ENCODE assay signal across 12 cellular contexts in the genomic region with DNA sequence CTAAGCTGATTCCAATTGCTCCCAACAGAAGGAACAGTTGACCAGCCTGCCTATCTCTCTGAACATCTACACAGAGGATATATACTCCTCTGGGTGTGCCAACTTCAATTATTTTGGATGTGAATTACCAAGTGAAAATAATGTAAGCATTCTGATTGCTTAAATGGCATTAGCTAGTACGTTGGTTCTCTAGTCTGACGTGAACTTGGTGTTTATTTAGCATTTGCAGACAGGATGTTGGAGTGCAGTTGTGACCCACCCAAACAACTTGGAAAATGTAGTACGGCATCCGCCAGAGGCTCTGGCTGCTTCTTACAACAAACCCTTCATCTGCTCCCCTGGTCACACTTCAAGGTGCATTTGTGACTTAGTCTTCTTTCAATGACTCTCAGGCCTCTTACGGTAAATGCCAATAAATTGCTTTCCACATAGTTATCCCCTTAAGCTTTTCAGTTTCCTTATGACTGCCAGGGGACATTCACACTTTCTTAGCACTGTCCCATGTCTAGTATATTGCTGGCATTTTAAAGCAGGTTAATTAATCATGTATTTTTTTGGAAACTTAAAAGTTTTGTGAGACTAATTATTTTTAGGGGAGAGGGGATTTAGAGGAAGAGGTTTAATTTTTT.
DNase-seq lines count a peak whose midpoint lies in the region; ATAC-seq and TF ChIP-seq lines count a peak whose summit lies in the region.
"Had no signal": no experiment of that assay in that cellular context is flagged by ENCODE, and none has a peak within 500 bp of the region (broad histone marks: within the 10 kb centered on the region; RNA-seq: fewer than 3 reads in every experiment).

No MANE protein-coding gene starts in this region.

- no peak overlapping the region for H3K14ac ChIP-seq in H9 (ENCODE audit: insufficient read depth, low read length)

- H2BK20ac ChIP-seq in H9 (ENCODE audit: low read depth, low read length, poor library complexity, severe bottlenecking), result no peak overlapping the region

- H2BK12ac ChIP-seq in H9 (ENCODE audit: insufficient read length, low read depth, low read length), result no peak overlapping the region

- H3K4me1 ChIP-seq in rectal smooth muscle tissue (ENCODE audit: control insufficient read depth, insufficient read depth, low read length), result peaks cover 2% of the 10 kb centered on the region
- peaks cover 17% of the 10 kb centered on the region; the same call in 1 of the 2 replicates for H3K4me1 ChIP-seq in GM23338 (ENCODE audit: insufficient read depth)
- H3K4me1 ChIP-seq in H9 (ENCODE audit: insufficient read depth, low read length), result no peaks in the 10 kb centered on the region

- WGBS in H9 (ENCODE audit: extremely low coverage, insufficient read length, low lambda C conversion rate), result no CpG with 5 or more reads among the region's 5 CpGs

- H3K36me3 Mint-ChIP-seq in GM23338 (ENCODE audit: low read depth), result no peaks in the 10 kb centered on the region
- no peaks in the 10 kb centered on the region for H3K36me3 Mint-ChIP-seq in H9 (ENCODE audit: insufficient read depth in 1 of 3, low read depth in 3 of 3)

- H3K9me3 Mint-ChIP-seq in GM23338 (no peaks in the 10 kb centered on the region), H9 (no peaks in the 10 kb centered on the region)
- H3K9me3 Mint-ChIP-seq: activated CD4-positive, alpha-beta T cell treated with anti-CD3 and anti-CD28 coated beads, Interleukin-2, amount 10 ng/mL, durations not matched to agents 24 days and 14 days had no signal

- H3K9ac ChIP-seq in rectal smooth muscle tissue (ENCODE audit: low read length), result no peak overlapping the region
- H3K9ac ChIP-seq in H9 (ENCODE audit: extremely low read depth, insufficient read length, low read length), result no peak overlapping the region

- no peaks in the 10 kb centered on the region for H3F3A ChIP-seq in GM23338 (replicated peaks; ENCODE audit: low read depth)

- no peaks in the 10 kb centered on the region for H3K79me1 ChIP-seq in H9 (ENCODE audit: insufficient read depth, low read depth, low read length, poor library complexity, severe bottlenecking)

- no peak overlapping the region for H3K4me3 ChIP-seq in cardiac fibroblast (replicated peaks in 1 of 2; ENCODE audit: low read depth in 2 of 2, low read length in 2 of 2)
- no peak overlapping the region for H3K4me3 ChIP-seq in rectal smooth muscle tissue (ENCODE audit: low read length)
- H3K4me3 ChIP-seq in GM23338, result no peak overlapping the region

- H3K79me2 ChIP-seq in GM23338 (replicated peaks; ENCODE audit: insufficient read depth) (no peaks in the 10 kb centered on the region), H9 (ENCODE audit: insufficient read depth, low read length) (no peaks in the 10 kb centered on the region)

- no peak overlapping the region for H2AK5ac ChIP-seq in H9 (ENCODE audit: insufficient read length, low read length)

- H3K27me3 Mint-ChIP-seq in GM23338 (ENCODE audit: insufficient read depth, low read depth, poor library complexity) (no peaks in the 10 kb centered on the region), H9 (ENCODE audit: low read depth) (peaks cover 4% of the 10 kb centered on the region)

- H4K5ac ChIP-seq in H9 (ENCODE audit: insufficient read length, low read depth, low read length), result no peak overlapping the region

- no peak overlapping the region for H3T11ph ChIP-seq in H9 (ENCODE audit: low read length)

- no peak overlapping the region for H4K91ac ChIP-seq in H9 (ENCODE audit: insufficient read length, low read depth, low read length)

- H3K18ac ChIP-seq in H9 (ENCODE audit: insufficient read length, low read depth, low read length), result no peak overlapping the region

- H3K36me3 ChIP-seq in rectal smooth muscle tissue (ENCODE audit: control insufficient read depth, insufficient read depth, low read length), result no peaks in the 10 kb centered on the region
- no peaks in the 10 kb centered on the region for H3K36me3 ChIP-seq in GM23338 (ENCODE audit: insufficient read depth)

- H3K4me2 ChIP-seq in GM23338, result no peak overlapping the region
- no peak overlapping the region for H3K4me2 ChIP-seq in H9 (ENCODE audit: insufficient read depth, insufficient read length, low read length)

- no peak overlapping the region for H2BK120ac ChIP-seq in H9 (ENCODE audit: low read depth, low read length, poor library complexity, severe bottlenecking)

- H2BK15ac ChIP-seq in H9 (ENCODE audit: low read depth, low read length), result no peak overlapping the region

- H3K23ac ChIP-seq in H9 (ENCODE audit: insufficient read length, low read depth, low read length), result no peak overlapping the region

- no peaks in the 10 kb centered on the region for H4K20me1 ChIP-seq in GM23338 (replicated peaks; ENCODE audit: insufficient read depth)
- H4K20me1 ChIP-seq in H9 (ENCODE audit: control insufficient read depth, insufficient read depth, insufficient read length), result no peaks in the 10 kb centered on the region

- H3K9me3 ChIP-seq in H9 (ENCODE audit: control insufficient read depth, low read depth, low read length), result no peaks in the 10 kb centered on the region

- ATAC-seq in GM23338, result no peak

- H3K27ac Mint-ChIP-seq in GM23338 (no peak overlapping the region), H9 (no peak overlapping the region)
- H3K27ac Mint-ChIP-seq: activated CD4-positive, alpha-beta T cell treated with anti-CD3 and anti-CD28 coated beads, Interleukin-2, amount 10 ng/mL, durations not matched to agents 24 days and 14 days had no signal

- H3K4me3 Mint-ChIP-seq in GM23338 (no peak overlapping the region), H9 (no peak overlapping the region)
- H3K4me3 Mint-ChIP-seq: activated CD4-positive, alpha-beta T cell treated with anti-CD3 and anti-CD28 coated beads, Interleukin-2, amount 10 ng/mL, durations not matched to agents 24 days and 14 days had no signal

- DNase-seq in DMS79 treated with DMSO at 0.1 percent for 48 hours (lab: John Stamatoyannopoulos, UW) (peak; percentile 25), cardiac fibroblast (ENCODE audit: low read depth in 2 of 2) (peak; percentile 14 to 16), iris pigment epithelial cell (ENCODE audit: low read depth) (peak; percentile 53), GM23338 (ENCODE audit: low spot score) (no peak), H9 (no peak), GOT3 (lab: John Stamatoyannopoulos, UW) (no peak)
- DNase-seq in stimulated activated CD4-positive, alpha-beta T cell treated with anti-CD3 and anti-CD28 coated beads, Interleukin-15, amount 100 ng/mL, for 24 hours, result no peak
- DNase-seq: activated CD4-positive, alpha-beta T cell treated with anti-CD3 and anti-CD28 coated beads, Interleukin-2, amount 10 ng/mL, durations not matched to agents 24 days and 14 days; EL; midbrain; NCI-H1436 treated with DMSO at 0.1 percent for 48 hours had no signal

- H3K27ac ChIP-seq in rectal smooth muscle tissue (ENCODE audit: low read depth, low read length), result peak overlapping the region; percentile 87
- no peak overlapping the region for H3K27ac ChIP-seq in GM23338 (ENCODE audit: low read depth)
- H3K27ac ChIP-seq in H9 (ENCODE audit: insufficient read length, low read depth, low read length), result no peak overlapping the region

- H2BK5ac ChIP-seq in H9 (ENCODE audit: insufficient read length, low read length), result no peak overlapping the region

- H3K4me1 Mint-ChIP-seq in GM23338, result peaks cover 13% of the 10 kb centered on the region
- H3K4me1 Mint-ChIP-seq in H9, result peaks cover 12 to 15% of the 10 kb centered on the region in 2 experiments

- H3K27me3 ChIP-seq in rectal smooth muscle tissue (ENCODE audit: control insufficient read depth, insufficient read depth, low read length) (no peaks in the 10 kb centered on the region), GM23338 (ENCODE audit: insufficient read depth) (no peaks in the 10 kb centered on the region), H9 (ENCODE audit: insufficient read depth, low read length) (no peaks in the 10 kb centered on the region)

- peaks cover 6% of the 10 kb centered on the region for H3K23me2 ChIP-seq in H9 (ENCODE audit: insufficient read length, low read depth, low read length, poor library complexity, severe bottlenecking)

- H2AFZ ChIP-seq in GM23338, result no peak overlapping the region
- H2AFZ ChIP-seq in H9 (ENCODE audit: low read length), result no peak overlapping the region

- no peak overlapping the region for H3K4ac ChIP-seq in H9 (ENCODE audit: low read depth, low read length)

- TF ChIP-seq CTCF in cardiac fibroblast (IDR thresholded peaks at IDR 0.05; ENCODE audit: low read depth, low read length) (no peak), GM23338 (conservative IDR thresholded peaks at IDR 0.05; ENCODE audit: low read depth in 2 of 2) (no peak), H9 (conservative IDR thresholded peaks at IDR 0.05) (no peak)

- H4K8ac ChIP-seq in H9 (replicated peaks; ENCODE audit: insufficient read length, low read depth, low read length), result no peak overlapping the region

- H3K9me2 ChIP-seq in GM23338 (ENCODE audit: insufficient read depth), result no peaks in the 10 kb centered on the region

- no peak overlapping the region for H3K56ac ChIP-seq in H9 (ENCODE audit: insufficient read length, low read depth, low read length)

TF ChIP-seq in GM23338, 12 proteins besides CTCF, POLR2A, EP300 and RAD21 (continues in another document):
- TF ChIP-seq, protein P1, sequence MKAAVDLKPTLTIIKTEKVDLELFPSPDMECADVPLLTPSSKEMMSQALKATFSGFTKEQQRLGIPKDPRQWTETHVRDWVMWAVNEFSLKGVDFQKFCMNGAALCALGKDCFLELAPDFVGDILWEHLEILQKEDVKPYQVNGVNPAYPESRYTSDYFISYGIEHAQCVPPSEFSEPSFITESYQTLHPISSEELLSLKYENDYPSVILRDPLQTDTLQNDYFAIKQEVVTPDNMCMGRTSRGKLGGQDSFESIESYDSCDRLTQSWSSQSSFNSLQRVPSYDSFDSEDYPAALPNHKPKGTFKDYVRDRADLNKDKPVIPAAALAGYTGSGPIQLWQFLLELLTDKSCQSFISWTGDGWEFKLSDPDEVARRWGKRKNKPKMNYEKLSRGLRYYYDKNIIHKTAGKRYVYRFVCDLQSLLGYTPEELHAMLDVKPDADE (IDR thresholded peaks at IDR 0.05), result no peak
- TF ChIP-seq ZNF114 (CRISPR knock-in tag; IDR thresholded peaks at IDR 0.05) (no peak), ZNF331 (CRISPR knock-in tag; IDR thresholded peaks at IDR 0.05; ENCODE audit: low read depth) (no peak), JUNB (IDR thresholded peaks at IDR 0.05; ENCODE audit: unreplicated experiment) (no peak), EZH2phosphoT487 (IDR thresholded peaks at IDR 0.05; ENCODE audit: unreplicated experiment) (no peak), POLR2AphosphoS5 (IDR thresholded peaks at IDR 0.05; ENCODE audit: low read depth) (no peak), CREB1 (CRISPR knock-in tag; IDR thresholded peaks at IDR 0.05; ENCODE audit: low read depth) (no peak), EZH2 (IDR thresholded peaks at IDR 0.05; ENCODE audit: low read depth, unreplicated experiment) (no peak)

Comparison
In these comparisons a context has a peak if more than half of its experiments do, and no peak if none do; other contexts are left out.
1. DNase-seq: peak in DMS79 treated with DMSO at 0.1 percent for 48 hours (single experiment), cardiac fibroblast (2 of 2) and iris pigment epithelial cell (single experiment); none in GM23338 (single experiment), stimulated activated CD4-positive, alpha-beta T cell treated with anti-CD3 and anti-CD28 coated beads, Interleukin-15, amount 100 ng/mL, for 24 hours (single experiment), H9 (single experiment) and GOT3 (single experiment).